Comparison of ENCODE assay signal across 17 cellular contexts in the genomic region with DNA sequence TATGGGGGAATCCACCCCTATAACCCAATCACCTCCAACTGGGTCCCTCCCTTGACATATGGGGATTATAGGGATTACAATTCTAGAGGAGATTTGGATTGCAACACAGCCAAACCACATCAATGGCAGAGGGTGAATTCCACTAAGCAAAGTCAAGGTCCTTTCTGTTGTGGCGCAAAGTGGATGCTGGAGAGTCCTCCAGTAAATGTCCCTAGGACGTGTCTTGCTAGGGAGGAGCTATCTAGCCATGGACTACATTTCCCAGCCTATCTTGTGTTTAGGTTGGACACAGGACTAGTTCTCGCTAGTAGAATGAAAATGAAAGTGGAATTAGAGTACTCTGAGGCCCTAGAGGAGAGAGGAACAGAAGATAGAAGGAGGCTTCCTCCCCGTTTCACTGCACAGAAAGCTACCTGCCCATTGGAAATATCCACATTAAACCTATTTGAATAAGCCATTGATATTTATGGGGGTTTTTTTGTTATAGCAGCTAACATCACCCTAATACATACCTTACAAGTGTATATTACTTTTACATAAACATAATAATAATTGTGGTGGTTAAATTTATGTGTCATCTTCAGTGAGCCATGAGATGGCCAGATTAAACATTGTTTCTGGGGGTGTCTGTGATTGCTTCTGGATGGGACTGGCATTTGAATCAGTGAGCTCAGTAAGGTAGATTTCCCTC.
"Had no signal": no experiment of that assay in that cellular context is flagged by ENCODE, and none has a peak within 500 bp of the region (broad histone marks: within the 10 kb centered on the region; RNA-seq: fewer than 3 reads in every experiment).

No MANE protein-coding gene starts in this region.

- FAIRE-seq: TTC549 had no signal

- DNase-seq: activated CD4-positive, alpha-beta T cell treated with anti-CD3 and anti-CD28 coated beads, Interleukin-2, amount 50 U/mL, for 1 hour; activated CD4-positive, CD25-positive, alpha-beta regulatory T cell; activated naive CD4-positive, alpha-beta T cell treated with anti-CD3 and anti-CD28 coated beads, Interleukin-2, amount 50 U/mL, for 16 hours; adrenal gland; caudate nucleus; effector CD4-positive, alpha-beta T cell; kidney glomerular epithelial cell; mucosa of descending colon; naive thymus-derived CD8-positive, alpha-beta T cell; posterior cingulate gyrus; stomach had no signal

- H3K9me3 ChIP-seq: adrenal gland, mucosa of descending colon, neutrophil, thoracic aorta had no signal

- H3K27ac ChIP-seq: adrenal gland, coronary artery, hepatocyte, neutrophil, skin epidermis, stomach had no signal

- H3K4me2 ChIP-seq: hepatocyte had no signal

- H3K4me3 ChIP-seq: adrenal gland, coronary artery, hepatocyte, mucosa of descending colon, skin epidermis, stomach, thoracic aorta had no signal

- H3K36me3 ChIP-seq: adrenal gland, neutrophil, stomach, thoracic aorta had no signal

- H3K27me3 ChIP-seq: adrenal gland, hepatocyte, neutrophil had no signal

- ATAC-seq: mucosa of descending colon; naive thymus-derived CD8-positive, alpha-beta T cell had no signal

- H3K4me1 ChIP-seq: adrenal gland, stomach had no signal

- H3K79me2 ChIP-seq: hepatocyte had no signal

- H2AFZ ChIP-seq: hepatocyte had no signal
